1 cellular context compared by ENCODE assay signal in the genomic region with DNA sequence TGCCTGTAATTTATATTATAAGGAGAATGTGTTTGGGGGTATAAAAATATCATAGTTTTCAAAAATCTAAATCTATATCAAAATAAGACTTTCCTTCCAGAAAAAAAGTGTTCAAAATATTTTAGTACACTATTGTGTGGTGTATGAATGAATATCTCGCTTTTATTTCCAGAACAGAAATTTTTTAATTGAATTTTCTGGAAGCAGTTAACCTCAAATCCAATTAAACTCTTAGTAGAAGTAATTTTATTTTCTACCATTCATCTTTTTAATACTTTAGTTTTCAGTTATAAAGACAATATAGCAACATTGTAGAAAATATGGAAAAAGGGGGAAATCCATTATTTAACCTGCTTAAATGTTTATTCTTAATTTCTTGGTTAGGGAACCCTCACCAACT.
TF ChIP-seq lines count a peak whose summit lies in the region.

No MANE protein-coding gene starts in this region.

TF ChIP-seq in A549, 52 proteins besides CTCF, POLR2A, EP300 and RAD21 (continued from another document):
- TF ChIP-seq, protein P1, sequence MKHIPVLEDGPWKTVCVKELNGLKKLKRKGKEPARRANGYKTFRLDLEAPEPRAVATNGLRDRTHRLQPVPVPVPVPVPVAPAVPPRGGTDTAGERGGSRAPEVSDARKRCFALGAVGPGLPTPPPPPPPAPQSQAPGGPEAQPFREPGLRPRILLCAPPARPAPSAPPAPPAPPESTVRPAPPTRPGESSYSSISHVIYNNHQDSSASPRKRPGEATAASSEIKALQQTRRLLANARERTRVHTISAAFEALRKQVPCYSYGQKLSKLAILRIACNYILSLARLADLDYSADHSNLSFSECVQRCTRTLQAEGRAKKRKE (CRISPR knock-in tag; IDR thresholded peaks at IDR 0.05; ENCODE audit: low read depth), result no peak
- no peak for TF ChIP-seq FOXS1 (CRISPR knock-in tag; IDR thresholded peaks at IDR 0.05)
TF ChIP-seq in A549: peak in this region for 0.
